1 cellular context compared by ENCODE assay signal in the genomic region with DNA sequence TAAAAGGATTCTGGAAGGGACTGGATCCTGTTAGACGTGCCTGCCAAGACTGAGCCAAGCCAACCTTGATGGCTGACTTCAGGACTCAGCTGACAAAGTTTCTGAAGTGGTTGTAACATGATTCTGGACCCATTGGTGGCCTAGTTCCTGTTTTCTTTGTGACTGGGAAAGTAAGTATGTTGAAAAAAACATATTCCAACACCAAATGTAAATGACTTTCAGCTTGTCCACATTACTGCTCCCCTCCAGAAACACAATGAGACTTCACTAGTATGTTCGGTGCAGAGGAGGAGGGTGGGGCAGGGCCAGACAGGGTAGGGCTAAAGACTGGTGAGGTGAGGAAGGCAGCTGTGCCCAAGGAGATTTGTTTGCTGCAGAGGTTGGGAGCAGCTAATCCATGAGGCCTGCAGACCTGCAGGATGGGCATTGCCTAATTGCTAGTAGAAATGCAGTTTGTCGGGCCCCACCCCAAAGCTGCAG.
TF ChIP-seq lines count a peak whose summit lies in the region.

No MANE protein-coding gene starts in this region.

TF ChIP-seq in HEK293, 187 proteins besides CTCF, POLR2A, EP300 and RAD21:
- peak; percentile 55; the same call in 1 of the 2 replicates for TF ChIP-seq ZNF600 (tag by site-specific recombination; IDR thresholded peaks at IDR 0.05)
- TF ChIP-seq ZNF561 (tag by site-specific recombination; IDR thresholded peaks at IDR 0.05; ENCODE audit: borderline replicate concordance), result no peak
- no peak for TF ChIP-seq ZNF624 (tag by site-specific recombination; IDR thresholded peaks at IDR 0.05)
- no peak for TF ChIP-seq KLF9 (tag by site-specific recombination; IDR thresholded peaks at IDR 0.05; ENCODE audit: low read depth)
